In the genomic region with DNA sequence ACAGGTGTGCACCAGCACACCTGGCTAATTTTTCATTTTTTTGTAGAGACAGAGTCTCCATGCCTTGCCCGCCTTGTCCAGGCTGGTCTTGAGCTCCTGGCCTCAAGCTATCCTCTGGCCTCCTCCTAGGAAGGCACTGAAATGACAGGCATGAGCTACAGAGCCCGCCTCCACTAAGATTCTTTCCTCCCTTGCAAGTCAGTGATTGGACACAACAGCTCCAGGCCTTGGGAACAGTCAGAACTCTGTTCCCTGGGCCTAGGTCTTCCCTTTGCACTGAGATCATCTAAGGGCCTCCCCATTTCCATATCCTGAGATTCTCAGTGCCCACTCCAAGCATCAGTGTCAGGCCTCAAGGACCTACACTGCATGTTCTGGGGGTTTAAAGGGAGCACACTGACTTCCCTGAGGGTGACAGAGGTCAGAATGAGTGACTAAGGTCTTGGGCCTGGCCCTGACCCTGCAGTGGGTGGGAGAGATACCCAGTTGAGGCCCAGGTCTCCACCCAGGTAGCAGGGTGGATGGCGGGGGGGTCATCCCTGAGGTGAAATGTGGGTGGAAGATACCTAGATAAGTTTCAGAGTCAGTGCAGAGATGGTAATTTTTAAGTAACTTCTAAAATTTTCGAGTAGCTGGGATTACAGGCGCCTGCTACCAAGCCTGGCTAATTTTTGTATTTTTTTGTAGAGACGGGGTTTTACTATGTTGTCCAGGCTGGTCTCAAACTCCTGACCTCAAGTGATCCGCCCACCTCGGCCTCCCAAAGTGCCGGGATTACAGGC, we compare ENCODE assay signal across 8 cellular contexts. TPM values are rescaled to one million over a fixed set of nuclear protein-coding genes. Genes with fewer than 3 reads are reported as not detected.
DNase-seq lines count a peak whose midpoint lies in the region; ATAC-seq and TF ChIP-seq lines count a peak whose summit lies in the region.

No MANE protein-coding gene starts in this region.

- no peak overlapping the region for H3K4ac ChIP-seq in H9 (ENCODE audit: low read depth, low read length)

- H2AK5ac ChIP-seq in H9 (ENCODE audit: insufficient read length, low read length) = no peak overlapping the region

- peaks cover 2% of the 10 kb centered on the region; the same call in 1 of the 2 replicates for H3K4me1 ChIP-seq in H9 (ENCODE audit: insufficient read depth, low read length)

- no peak overlapping the region for H2BK5ac ChIP-seq in H9 (ENCODE audit: insufficient read length, low read length)

- peak overlapping the region; percentile 67 to 81 for H3K4me3 Mint-ChIP-seq in H9
- H3K4me3 Mint-ChIP-seq in activated naive CD8-positive, alpha-beta T cell treated with anti-CD3 and anti-CD28 coated beads for 36 hours = peak overlapping the region; percentile 16

- H3K27ac Mint-ChIP-seq in H9 = peak overlapping the region in 1 of 3 experiments; percentile 17; a peak in 1 of 7 replicates
- no peak overlapping the region for H3K27ac Mint-ChIP-seq in activated naive CD8-positive, alpha-beta T cell treated with anti-CD3 and anti-CD28 coated beads for 36 hours

- H3K79me1 ChIP-seq in H9 (ENCODE audit: insufficient read depth, low read depth, low read length, poor library complexity, severe bottlenecking) = no peaks in the 10 kb centered on the region

- no peak overlapping the region for H3K18ac ChIP-seq in H9 (ENCODE audit: insufficient read length, low read depth, low read length)

- no peak overlapping the region for H4K91ac ChIP-seq in H9 (ENCODE audit: insufficient read length, low read depth, low read length)

- no peak overlapping the region for H2BK120ac ChIP-seq in H9 (ENCODE audit: low read depth, low read length, poor library complexity, severe bottlenecking)

- no peak for ATAC-seq in HG03469 (IDR thresholded peaks at IDR 0.05; ENCODE audit: unreplicated experiment)
- ATAC-seq in GM19395 (IDR thresholded peaks at IDR 0.05; ENCODE audit: unreplicated experiment) = no peak
- ATAC-seq in GM21367 (IDR thresholded peaks at IDR 0.05; ENCODE audit: unreplicated experiment) = no peak

- in situ Hi-C loops in ACHN (cut with HindIII; ENCODE audit: low pct_ligation_motif_present, low pct_unique_long_range_greater_than_20kb, low sequenced_read_pairs) = no loop called here

- H2BK15ac ChIP-seq in H9 (ENCODE audit: low read depth, low read length) = no peak overlapping the region

- no peaks in the 10 kb centered on the region for H3K79me2 ChIP-seq in H9 (ENCODE audit: insufficient read depth, low read length)

- no peaks in the 10 kb centered on the region for H4K20me1 ChIP-seq in H9 (ENCODE audit: control insufficient read depth, insufficient read depth, insufficient read length)

- no peak for TF ChIP-seq CTCF in H9 (conservative IDR thresholded peaks at IDR 0.05)

- DNase-seq in ACHN (peak; percentile 57), H9 (peak; percentile 72), left kidney (ENCODE audit: low read depth, low spot score) (peak; percentile 43), T-helper 9 cell (no peak)
- DNase-seq in activated naive CD8-positive, alpha-beta T cell treated with anti-CD3 and anti-CD28 coated beads for 36 hours = no peak

- no peak overlapping the region for H3K27ac ChIP-seq in H9 (ENCODE audit: insufficient read length, low read depth, low read length)

- no peak overlapping the region for H3T11ph ChIP-seq in H9 (ENCODE audit: low read length)

- peaks cover 5% of the 10 kb centered on the region; the same call in 1 of the 2 replicates for H3K27me3 Mint-ChIP-seq in H9 (ENCODE audit: low read depth)
- H3K27me3 Mint-ChIP-seq in activated naive CD8-positive, alpha-beta T cell treated with anti-CD3 and anti-CD28 coated beads for 36 hours = no peaks in the 10 kb centered on the region

- H2BK12ac ChIP-seq in H9 (ENCODE audit: insufficient read length, low read depth, low read length) = no peak overlapping the region

- H3K9me3 Mint-ChIP-seq in H9 = peaks cover 0 to 4% of the 10 kb centered on the region in 2 experiments; a peak in 1 of 5 replicates
- no peaks in the 10 kb centered on the region for H3K9me3 Mint-ChIP-seq in activated naive CD8-positive, alpha-beta T cell treated with anti-CD3 and anti-CD28 coated beads for 36 hours

- H3K4me2 ChIP-seq in H9 (ENCODE audit: insufficient read depth, insufficient read length, low read length) = no peak overlapping the region

- no peak overlapping the region for H3K56ac ChIP-seq in H9 (ENCODE audit: insufficient read length, low read depth, low read length)

- no peak overlapping the region for H2AFZ ChIP-seq in H9 (ENCODE audit: low read length)

- no peak overlapping the region for H3K23ac ChIP-seq in H9 (ENCODE audit: insufficient read length, low read depth, low read length)

- WGBS in H9 (ENCODE audit: extremely low coverage, insufficient read length, low lambda C conversion rate) = no CpG with 5 or more reads among the region's 9 CpGs

- H3K36me3 Mint-ChIP-seq in H9 (ENCODE audit: insufficient read depth in 1 of 3, low read depth in 3 of 3) = no peaks in the 10 kb centered on the region
- H3K36me3 Mint-ChIP-seq in activated naive CD8-positive, alpha-beta T cell treated with anti-CD3 and anti-CD28 coated beads for 36 hours = peaks cover 2% of the 10 kb centered on the region

- peaks cover 10% of the 10 kb centered on the region for H3K23me2 ChIP-seq in H9 (ENCODE audit: insufficient read length, low read depth, low read length, poor library complexity, severe bottlenecking)

- H2BK20ac ChIP-seq in H9 (ENCODE audit: low read depth, low read length, poor library complexity, severe bottlenecking) = no peak overlapping the region

- no peak overlapping the region for H3K9ac ChIP-seq in H9 (ENCODE audit: extremely low read depth, insufficient read length, low read length)

- H3K14ac ChIP-seq in H9 (ENCODE audit: insufficient read depth, low read length) = no peak overlapping the region

- no peaks in the 10 kb centered on the region for H3K27me3 ChIP-seq in H9 (ENCODE audit: insufficient read depth, low read length)

- no peak overlapping the region for H4K8ac ChIP-seq in H9 (replicated peaks; ENCODE audit: insufficient read length, low read depth, low read length)

- H4K5ac ChIP-seq in H9 (ENCODE audit: insufficient read length, low read depth, low read length) = no peak overlapping the region

- H3K9me3 ChIP-seq in H9 (ENCODE audit: control insufficient read depth, low read depth, low read length) = no peaks in the 10 kb centered on the region

- peaks cover 26 to 35% of the 10 kb centered on the region in 2 experiments for H3K4me1 Mint-ChIP-seq in H9
- H3K4me1 Mint-ChIP-seq in activated naive CD8-positive, alpha-beta T cell treated with anti-CD3 and anti-CD28 coated beads for 36 hours = peaks cover 31% of the 10 kb centered on the region

RNA-seq across cellular contexts. Expression of a gene that starts 17.3 kb away (rescaled TPM):
- total RNA-seq in H9 (2021) = 62.4 and 66.7 TPM in 2 replicates
- total RNA-seq in activated naive CD8-positive, alpha-beta T cell treated with anti-CD3 and anti-CD28 coated beads for 36 hours = 10 to 100 TPM; 50.0 to 53.2 TPM

RNA-seq across cellular contexts. Expression of a gene that starts 26.7 kb away (rescaled TPM):
- total RNA-seq in H9 (2021) = 1.7 and 2.5 TPM in 2 replicates
- total RNA-seq in activated naive CD8-positive, alpha-beta T cell treated with anti-CD3 and anti-CD28 coated beads for 36 hours = 10 to 100 TPM in 1 of 2 experiments, 1 to 10 TPM in 1; 9.7 to 10.5 TPM

RNA-seq across cellular contexts. Expression of a gene that starts 34.6 kb away (rescaled TPM):
- 43.4 and 48.7 TPM in 2 replicates for total RNA-seq in H9 (2021)
- 10 to 100 TPM; 27.0 to 27.1 TPM for total RNA-seq in activated naive CD8-positive, alpha-beta T cell treated with anti-CD3 and anti-CD28 coated beads for 36 hours

RNA-seq across cellular contexts. Expression of a gene that starts 36.2 kb away (rescaled TPM):
- 40.4 and 42.6 TPM in 2 replicates for total RNA-seq in H9 (2021)
- total RNA-seq in activated naive CD8-positive, alpha-beta T cell treated with anti-CD3 and anti-CD28 coated beads for 36 hours = 1 to 10 TPM; 3.6 to 4.7 TPM

RNA-seq across cellular contexts. Expression of a gene that starts 55.8 kb away (rescaled TPM):
- 18.9 and 20.1 TPM in 2 replicates for total RNA-seq in H9 (2021)
- total RNA-seq in activated naive CD8-positive, alpha-beta T cell treated with anti-CD3 and anti-CD28 coated beads for 36 hours = 1 to 10 TPM; 1.3 to 1.8 TPM

Comparison
In these comparisons a context has a peak if more than half of its experiments do, and no peak if none do; other contexts are left out.
1. DNase-seq: peak in ACHN (single experiment), H9 (single experiment) and left kidney (single experiment); none in activated naive CD8-positive, alpha-beta T cell treated with anti-CD3 and anti-CD28 coated beads for 36 hours (single experiment) and T-helper 9 cell (single experiment).